ENCODE assay signal across 2 cellular contexts in the genomic region with DNA sequence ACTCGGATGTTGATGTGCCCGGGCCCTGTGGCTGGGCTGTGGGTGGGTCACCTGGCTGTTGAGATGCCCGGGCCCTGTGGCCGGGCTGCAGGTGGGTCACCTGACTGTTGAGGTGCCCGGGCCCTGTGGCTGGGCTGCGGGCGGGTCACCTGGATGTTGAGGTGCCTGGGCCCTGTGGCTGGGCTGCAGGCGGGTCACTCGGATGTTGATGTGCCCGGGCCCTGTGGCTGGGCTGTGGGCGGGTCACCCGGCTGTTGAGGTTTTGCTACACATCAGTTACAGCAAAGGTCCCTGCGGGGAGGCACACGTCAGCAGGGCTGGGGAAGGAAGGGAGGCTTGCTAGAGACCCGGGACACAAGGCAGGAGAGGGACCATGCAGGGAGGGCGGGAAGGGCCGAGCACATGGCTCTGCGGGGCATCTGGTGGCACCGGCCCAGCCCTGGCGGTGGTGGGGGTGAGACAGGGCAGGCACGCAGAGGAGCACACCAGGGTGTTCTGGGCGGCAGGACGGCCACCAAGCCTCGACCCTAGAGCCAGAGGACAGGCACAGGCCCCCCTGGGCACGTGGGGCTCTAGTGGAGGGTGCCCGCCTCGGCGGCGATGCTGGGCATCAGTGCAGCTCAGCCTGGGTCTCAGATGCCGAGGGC.
TF ChIP-seq lines count a peak whose summit lies in the region.

No MANE protein-coding gene starts in this region.

TF ChIP-seq in A549, 52 proteins besides CTCF, POLR2A, EP300 and RAD21:
- TF ChIP-seq CBX8 (IDR thresholded peaks at IDR 0.05) (no peak), HOXB5 (CRISPR knock-in tag; IDR thresholded peaks at IDR 0.05) (no peak), SREBF2 (IDR thresholded peaks at IDR 0.05) (no peak), EHF (CRISPR knock-in tag; IDR thresholded peaks at IDR 0.05) (no peak), NPAS2 (CRISPR knock-in tag; IDR thresholded peaks at IDR 0.05; ENCODE audit: borderline replicate concordance) (no peak), SMC3 (IDR thresholded peaks at IDR 0.05) (no peak), TP53 (CRISPR knock-in tag; IDR thresholded peaks at IDR 0.05) (no peak), EHMT2 (IDR thresholded peaks at IDR 0.05; ENCODE audit: low read depth) (no peak), RNF2 (IDR thresholded peaks at IDR 0.05; ENCODE audit: borderline replicate concordance, low read depth) (no peak), ZC3H11A (IDR thresholded peaks at IDR 0.05) (no peak), FOXS1 (CRISPR knock-in tag; IDR thresholded peaks at IDR 0.05) (no peak), ZSCAN20 (CRISPR knock-in tag; IDR thresholded peaks at IDR 0.05) (no peak), JUNB (IDR thresholded peaks at IDR 0.05) (no peak), ZNF302 (CRISPR knock-in tag; IDR thresholded peaks at IDR 0.05) (no peak), ZFP36 (IDR thresholded peaks at IDR 0.05; ENCODE audit: borderline replicate concordance, partially characterized antibody) (no peak)
- TF ChIP-seq, protein P1, sequence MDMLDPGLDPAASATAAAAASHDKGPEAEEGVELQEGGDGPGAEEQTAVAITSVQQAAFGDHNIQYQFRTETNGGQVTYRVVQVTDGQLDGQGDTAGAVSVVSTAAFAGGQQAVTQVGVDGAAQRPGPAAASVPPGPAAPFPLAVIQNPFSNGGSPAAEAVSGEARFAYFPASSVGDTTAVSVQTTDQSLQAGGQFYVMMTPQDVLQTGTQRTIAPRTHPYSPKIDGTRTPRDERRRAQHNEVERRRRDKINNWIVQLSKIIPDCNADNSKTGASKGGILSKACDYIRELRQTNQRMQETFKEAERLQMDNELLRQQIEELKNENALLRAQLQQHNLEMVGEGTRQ (IDR thresholded peaks at IDR 0.05), result no peak
- TF ChIP-seq, protein P2, sequence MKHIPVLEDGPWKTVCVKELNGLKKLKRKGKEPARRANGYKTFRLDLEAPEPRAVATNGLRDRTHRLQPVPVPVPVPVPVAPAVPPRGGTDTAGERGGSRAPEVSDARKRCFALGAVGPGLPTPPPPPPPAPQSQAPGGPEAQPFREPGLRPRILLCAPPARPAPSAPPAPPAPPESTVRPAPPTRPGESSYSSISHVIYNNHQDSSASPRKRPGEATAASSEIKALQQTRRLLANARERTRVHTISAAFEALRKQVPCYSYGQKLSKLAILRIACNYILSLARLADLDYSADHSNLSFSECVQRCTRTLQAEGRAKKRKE (CRISPR knock-in tag; IDR thresholded peaks at IDR 0.05; ENCODE audit: low read depth), result no peak
- TF ChIP-seq, protein P3, sequence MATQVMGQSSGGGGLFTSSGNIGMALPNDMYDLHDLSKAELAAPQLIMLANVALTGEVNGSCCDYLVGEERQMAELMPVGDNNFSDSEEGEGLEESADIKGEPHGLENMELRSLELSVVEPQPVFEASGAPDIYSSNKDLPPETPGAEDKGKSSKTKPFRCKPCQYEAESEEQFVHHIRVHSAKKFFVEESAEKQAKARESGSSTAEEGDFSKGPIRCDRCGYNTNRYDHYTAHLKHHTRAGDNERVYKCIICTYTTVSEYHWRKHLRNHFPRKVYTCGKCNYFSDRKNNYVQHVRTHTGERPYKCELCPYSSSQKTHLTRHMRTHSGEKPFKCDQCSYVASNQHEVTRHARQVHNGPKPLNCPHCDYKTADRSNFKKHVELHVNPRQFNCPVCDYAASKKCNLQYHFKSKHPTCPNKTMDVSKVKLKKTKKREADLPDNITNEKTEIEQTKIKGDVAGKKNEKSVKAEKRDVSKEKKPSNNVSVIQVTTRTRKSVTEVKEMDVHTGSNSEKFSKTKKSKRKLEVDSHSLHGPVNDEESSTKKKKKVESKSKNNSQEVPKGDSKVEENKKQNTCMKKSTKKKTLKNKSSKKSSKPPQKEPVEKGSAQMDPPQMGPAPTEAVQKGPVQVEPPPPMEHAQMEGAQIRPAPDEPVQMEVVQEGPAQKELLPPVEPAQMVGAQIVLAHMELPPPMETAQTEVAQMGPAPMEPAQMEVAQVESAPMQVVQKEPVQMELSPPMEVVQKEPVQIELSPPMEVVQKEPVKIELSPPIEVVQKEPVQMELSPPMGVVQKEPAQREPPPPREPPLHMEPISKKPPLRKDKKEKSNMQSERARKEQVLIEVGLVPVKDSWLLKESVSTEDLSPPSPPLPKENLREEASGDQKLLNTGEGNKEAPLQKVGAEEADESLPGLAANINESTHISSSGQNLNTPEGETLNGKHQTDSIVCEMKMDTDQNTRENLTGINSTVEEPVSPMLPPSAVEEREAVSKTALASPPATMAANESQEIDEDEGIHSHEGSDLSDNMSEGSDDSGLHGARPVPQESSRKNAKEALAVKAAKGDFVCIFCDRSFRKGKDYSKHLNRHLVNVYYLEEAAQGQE (IDR thresholded peaks at IDR 0.05), result no peak
- TF ChIP-seq, protein P4, sequence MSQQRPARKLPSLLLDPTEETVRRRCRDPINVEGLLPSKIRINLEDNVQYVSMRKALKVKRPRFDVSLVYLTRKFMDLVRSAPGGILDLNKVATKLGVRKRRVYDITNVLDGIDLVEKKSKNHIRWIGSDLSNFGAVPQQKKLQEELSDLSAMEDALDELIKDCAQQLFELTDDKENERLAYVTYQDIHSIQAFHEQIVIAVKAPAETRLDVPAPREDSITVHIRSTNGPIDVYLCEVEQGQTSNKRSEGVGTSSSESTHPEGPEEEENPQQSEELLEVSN (IDR thresholded peaks at IDR 0.05; ENCODE audit: borderline replicate concordance, low read depth), result no peak
- TF ChIP-seq, protein P5, sequence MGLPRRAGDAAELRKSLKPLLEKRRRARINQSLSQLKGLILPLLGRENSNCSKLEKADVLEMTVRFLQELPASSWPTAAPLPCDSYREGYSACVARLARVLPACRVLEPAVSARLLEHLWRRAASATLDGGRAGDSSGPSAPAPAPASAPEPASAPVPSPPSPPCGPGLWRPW (IDR thresholded peaks at IDR 0.05), result no peak

TF ChIP-seq in HepG2, 621 proteins besides CTCF, POLR2A, EP300 and RAD21:
- TF ChIP-seq ZNF101 (CRISPR knock-in tag; IDR thresholded peaks at IDR 0.05; ENCODE audit: borderline replicate concordance, low read depth), result no peak
- TF ChIP-seq ZNF382 (CRISPR knock-in tag; IDR thresholded peaks at IDR 0.05; ENCODE audit: borderline replicate concordance), result no peak
TF ChIP-seq in HepG2: peak in this region for 0.
